In genomic region chr1:88302843-88303486, GRCh38 we compare ENCODE assay signal across 9 cellular contexts.
DNase-seq lines count a peak whose midpoint lies in the region; ATAC-seq and FAIRE-seq lines count a peak whose summit lies in the region.
"Had no signal": no experiment of that assay in that cellular context is flagged by ENCODE, and none has a peak within 500 bp of the region (broad histone marks: within the 10 kb centered on the region; RNA-seq: fewer than 3 reads in every experiment).

No MANE protein-coding gene starts in this region.

- ATAC-seq in HG02642 (IDR thresholded peaks at IDR 0.05; ENCODE audit: poor library complexity, unreplicated experiment), result no peak

- FAIRE-seq in urothelium cell line (lab: Jason Lieb, UNC), result no peak
- FAIRE-seq: GM18507 had no signal

- DNase-seq in stimulated activated CD4-positive, alpha-beta T cell treated with anti-CD3 and anti-CD28 coated beads, Interleukin-15, amount 100 ng/mL, for 24 hours, result peak; percentile 1
- no peak for DNase-seq in stimulated activated CD4-positive, alpha-beta T cell treated with anti-CD3 and anti-CD28 coated beads, Interleukin-4, amount 100 ng/mL, for 4 hours
- DNase-seq in SW480 (ENCODE audit: low spot score) (peak; percentile 34), inferior parietal cortex (ENCODE audit: extremely low spot score) (peak; percentile 63), urothelium cell line (ENCODE audit: low spot score) (peak; percentile 40)
- no peak for DNase-seq in stimulated activated CD4-positive, alpha-beta T cell treated with anti-CD3 and anti-CD28 coated beads, Interleukin-4, amount 100 ng/mL, for 1 hour
- DNase-seq in stimulated activated CD4-positive, alpha-beta T cell treated with anti-CD3 and anti-CD28 coated beads, Interleukin-12 subunit alpha, Interleukin-12 subunit beta, amount 100 ng/mL, for 4 hours, result no peak

Comparison
In these comparisons a context has a peak if more than half of its experiments do, and no peak if none do; other contexts are left out.
1. DNase-seq: peak in stimulated activated CD4-positive, alpha-beta T cell treated with anti-CD3 and anti-CD28 coated beads, Interleukin-15, amount 100 ng/mL, for 24 hours (single experiment), SW480 (single experiment), inferior parietal cortex (single experiment) and urothelium cell line (single experiment); none in stimulated activated CD4-positive, alpha-beta T cell treated with anti-CD3 and anti-CD28 coated beads, Interleukin-4, amount 100 ng/mL, for 4 hours (0 of 2), stimulated activated CD4-positive, alpha-beta T cell treated with anti-CD3 and anti-CD28 coated beads, Interleukin-4, amount 100 ng/mL, for 1 hour (single experiment) and stimulated activated CD4-positive, alpha-beta T cell treated with anti-CD3 and anti-CD28 coated beads, Interleukin-12 subunit alpha, Interleukin-12 subunit beta, amount 100 ng/mL, for 4 hours (single experiment).